In the genomic region with DNA sequence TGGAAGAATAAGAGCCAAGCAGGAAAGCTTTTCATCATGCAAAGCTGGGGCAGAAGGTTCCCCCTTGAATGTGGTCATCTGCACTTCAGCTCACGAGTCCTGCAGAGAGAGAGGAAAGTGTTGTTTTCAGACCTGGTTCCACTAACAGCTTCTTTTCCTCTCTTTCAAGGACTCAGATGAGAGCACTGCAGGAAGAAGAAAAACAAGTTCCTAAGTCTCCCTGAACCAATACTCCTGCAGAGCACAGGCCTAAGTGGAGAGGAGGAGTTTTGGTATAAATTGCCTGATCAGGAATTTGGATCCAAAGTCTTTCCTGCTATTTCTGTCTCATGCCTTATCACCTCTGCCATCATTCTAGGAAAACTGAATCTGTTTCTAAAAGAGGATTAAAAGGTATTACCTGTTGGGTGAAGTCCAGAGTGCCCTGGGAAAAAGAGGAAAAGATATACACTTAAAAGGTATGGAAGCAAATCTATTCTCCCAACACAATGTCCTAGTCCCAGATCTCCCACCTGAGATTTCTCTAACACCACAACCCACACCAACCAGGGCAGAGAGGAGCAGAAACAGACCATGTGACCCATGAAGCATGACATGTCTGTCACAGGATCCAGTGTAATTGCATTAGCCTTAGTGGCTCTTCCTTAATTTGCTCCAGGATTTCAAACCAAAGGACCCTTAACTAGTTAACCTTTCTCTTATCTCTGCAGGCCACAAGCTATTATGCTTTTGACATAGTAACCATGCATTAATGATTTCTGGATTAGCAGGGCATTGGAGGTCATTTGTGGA, we compare ENCODE assay signal across 12 cellular contexts.
DNase-seq lines count a peak whose midpoint lies in the region; ATAC-seq lines count a peak whose summit lies in the region.
"Had no signal": no experiment of that assay in that cellular context is flagged by ENCODE, and none has a peak within 500 bp of the region (broad histone marks: within the 10 kb centered on the region; RNA-seq: fewer than 3 reads in every experiment).

No MANE protein-coding gene starts in this region.

- H3K27me3 Mint-ChIP-seq in stimulated activated memory B cell treated with anti-CD40 and anti-IgM and Interleukin-4, amounts not matched to agents 10 μg/mL and 1 μg/mL and 100 μg/mL, for 72 hours, result no peaks in the 10 kb centered on the region

- DNase-seq in DMS53 (lab: John Stamatoyannopoulos, UW), result peak; percentile 22
- no peak for DNase-seq in DMS53 treated with DMSO at 0.1 percent for 48 hours (lab: John Stamatoyannopoulos, UW; ENCODE audit: unreplicated experiment)
- peak; percentile 7 for DNase-seq in left kidney (ENCODE audit: low read depth, low spot score)
- DNase-seq in NOMO-1 (lab: John Stamatoyannopoulos, UW; ENCODE audit: unreplicated experiment in 2 of 2), result no peak
- DNase-seq: Calu3; CD4-positive, alpha-beta T cell; DMS 273 treated with DMSO at 0.1 percent for 48 hours; DMS79 treated with DMSO at 0.1 percent for 48 hours; EL had no signal

- peak overlapping the region; percentile 76 for H3K27ac Mint-ChIP-seq in stimulated activated memory B cell treated with anti-CD40 and anti-IgM and Interleukin-4, amounts not matched to agents 10 μg/mL and 1 μg/mL and 100 μg/mL, for 72 hours
- H3K27ac Mint-ChIP-seq: CD4-positive, alpha-beta T cell had no signal

- no peak overlapping the region for H3K4me3 Mint-ChIP-seq in stimulated activated memory B cell treated with anti-CD40 and anti-IgM and Interleukin-4, amounts not matched to agents 10 μg/mL and 1 μg/mL and 100 μg/mL, for 72 hours
- H3K4me3 Mint-ChIP-seq: CD4-positive, alpha-beta T cell had no signal

- H3K9me3 Mint-ChIP-seq in stimulated activated memory B cell treated with anti-CD40 and anti-IgM and Interleukin-4, amounts not matched to agents 10 μg/mL and 1 μg/mL and 100 μg/mL, for 72 hours, result no peaks in the 10 kb centered on the region
- H3K9me3 Mint-ChIP-seq: CD4-positive, alpha-beta T cell had no signal

- no peak for ATAC-seq in stimulated activated memory B cell treated with anti-CD40 and anti-IgM and Interleukin-4, amounts not matched to agents 10 μg/mL and 1 μg/mL and 100 μg/mL, for 72 hours
- ATAC-seq in GM19463 (IDR thresholded peaks at IDR 0.05; ENCODE audit: unreplicated experiment) (no peak), GM21447 (IDR thresholded peaks at IDR 0.05; ENCODE audit: unreplicated experiment) (no peak)

- peaks cover 51% of the 10 kb centered on the region for H3K4me1 Mint-ChIP-seq in stimulated activated memory B cell treated with anti-CD40 and anti-IgM and Interleukin-4, amounts not matched to agents 10 μg/mL and 1 μg/mL and 100 μg/mL, for 72 hours

- peaks cover 53% of the 10 kb centered on the region for H3K36me3 Mint-ChIP-seq in stimulated activated memory B cell treated with anti-CD40 and anti-IgM and Interleukin-4, amounts not matched to agents 10 μg/mL and 1 μg/mL and 100 μg/mL, for 72 hours

Comparison
In these comparisons a context has a peak if more than half of its experiments do, and no peak if none do; other contexts are left out.
1. DNase-seq: peak in DMS53 (single experiment) and left kidney (single experiment); none in DMS53 treated with DMSO at 0.1 percent for 48 hours (single experiment) and NOMO-1 (0 of 2).